ENCODE assay signal across 1 cellular context in genomic region chr11:62487698-62488551, GRCh38.
TF ChIP-seq lines count a peak whose summit lies in the region.

No MANE protein-coding gene starts in this region.

TF ChIP-seq in GM23338, 12 proteins besides CTCF, POLR2A, EP300 and RAD21 (continued from another document):
- TF ChIP-seq ZNF462 (CRISPR knock-in tag; IDR thresholded peaks at IDR 0.05): no peak
- no peak for TF ChIP-seq ETS1 (IDR thresholded peaks at IDR 0.05)
- TF ChIP-seq EZH2 (IDR thresholded peaks at IDR 0.05; ENCODE audit: low read depth, unreplicated experiment): no peak
- TF ChIP-seq EZH2phosphoT487 (IDR thresholded peaks at IDR 0.05; ENCODE audit: unreplicated experiment): no peak
- TF ChIP-seq POLR2AphosphoS5 (IDR thresholded peaks at IDR 0.05; ENCODE audit: low read depth): no peak
